ENCODE assay signal across 29 cellular contexts in the genomic region with DNA sequence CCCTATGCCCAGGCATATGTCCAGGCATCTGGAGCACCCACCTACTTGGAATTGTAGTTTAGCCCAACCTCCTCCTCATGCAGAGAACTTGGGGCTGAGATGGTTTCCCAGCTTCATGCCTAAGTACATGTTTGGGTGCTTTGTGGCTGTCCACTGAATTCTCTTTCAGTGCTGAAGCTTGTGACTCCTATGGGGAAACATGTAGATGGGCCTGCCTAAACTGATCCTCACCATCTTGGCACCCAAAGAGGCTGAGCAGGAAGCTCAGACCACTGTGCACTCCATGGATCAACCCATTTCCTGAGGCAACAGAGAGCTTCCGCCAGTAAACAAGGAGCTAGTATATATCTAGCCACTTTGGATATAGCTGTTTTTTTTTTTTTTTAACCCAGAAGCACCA.
"Had no signal": no experiment of that assay in that cellular context is flagged by ENCODE, and none has a peak within 500 bp of the region (broad histone marks: within the 10 kb centered on the region; RNA-seq: fewer than 3 reads in every experiment).

No MANE protein-coding gene starts in this region.

- ATAC-seq: activated CD4-positive, alpha-beta T cell treated with anti-CD3 and anti-CD28 coated beads for 36 hours; activated CD8-positive, alpha-beta memory T cell treated with anti-CD3 and anti-CD28 coated beads, Interleukin-2, amount 10 ng/mL, durations not matched to agents 7 days and 5 days; activated CD8-positive, alpha-beta T cell treated with anti-CD3 and anti-CD28 coated beads, Interleukin-2, amount 10 ng/mL, durations not matched to agents 7 days and 5 days; activated naive CD8-positive, alpha-beta T cell treated with anti-CD3 and anti-CD28 coated beads, Interleukin-2, amount 50 U/mL, for 24 hours; body of pancreas; gastroesophageal sphincter had no signal

- DNase-seq: activated CD4-positive, alpha-beta memory T cell treated with anti-CD3 and anti-CD28 coated beads for 36 hours; activated CD4-positive, alpha-beta T cell treated with anti-CD3 and anti-CD28 coated beads for 36 hours; activated CD4-positive, alpha-beta T cell treated with anti-CD3 and anti-CD28 coated beads, Interleukin-2, amount 10 ng/mL, durations not matched to agents 24 days and 14 days; activated CD4-positive, CD25-positive, alpha-beta regulatory T cell; activated CD4-positive, CD25-positive, alpha-beta regulatory T cell treated with anti-CD3 and anti-CD28 coated beads, Interleukin-2, amount 50 U/mL, for 72 hours; activated CD8-positive, alpha-beta memory T cell treated with anti-CD3 and anti-CD28 coated beads, Interleukin-2, amount 10 ng/mL, durations not matched to agents 7 days and 5 days; activated CD8-positive, alpha-beta memory T cell treated with anti-CD3 and anti-CD28 coated beads, Interleukin-2, amount 50 U/mL, for 4 hours; activated CD8-positive, alpha-beta T cell treated with anti-CD3 and anti-CD28 coated beads, Interleukin-2, amount 10 ng/mL, durations not matched to agents 7 days and 5 days; activated effector memory CD4-positive, alpha-beta T cell treated with anti-CD3 and anti-CD28 coated beads, Interleukin-2, amount 50 U/mL, for 16 hours; activated naive CD4-positive, alpha-beta T cell treated with anti-CD3 and anti-CD28 coated beads for 36 hours; activated naive CD8-positive, alpha-beta T cell treated with anti-CD3 and anti-CD28 coated beads for 36 hours; activated naive CD8-positive, alpha-beta T cell treated with anti-CD3 and anti-CD28 coated beads, Interleukin-2, amount 50 U/mL, for 24 hours; activated T-cell treated with anti-CD3 and anti-CD28 coated beads, Interleukin-2, amount 50 U/mL, for 1 hour; activated T-cell treated with anti-CD3 and anti-CD28 coated beads, Interleukin-2, amount 50 U/mL, for 48 hours; adrenal gland; amygdala; aorta; body of pancreas; central memory CD4-positive, alpha-beta T cell; cerebellar nuclear complex; colonic mucosa; effector CD8-positive, alpha-beta T cell; erythroblast; foreskin melanocyte; T-helper 2 cell had no signal

- FAIRE-seq: endothelial cell of umbilical vein had no signal

- H3K27ac ChIP-seq: adrenal gland, body of pancreas, cardiac muscle cell, colonic mucosa, esophagus muscularis mucosa, gastroesophageal sphincter had no signal

- H3K4me1 ChIP-seq: adrenal gland, body of pancreas, colonic mucosa, esophagus muscularis mucosa, gastroesophageal sphincter had no signal

- H3K9me3 ChIP-seq: adrenal gland, body of pancreas, colonic mucosa, esophagus muscularis mucosa, gastroesophageal sphincter had no signal

- H3K27me3 ChIP-seq: adrenal gland, body of pancreas, cardiac muscle cell, colonic mucosa, esophagus muscularis mucosa, gastroesophageal sphincter had no signal

- H3K36me3 ChIP-seq: adrenal gland, cardiac muscle cell, colonic mucosa, esophagus muscularis mucosa, gastroesophageal sphincter had no signal

- H3K4me3 ChIP-seq: adrenal gland, body of pancreas, cardiac muscle cell, colonic mucosa, esophagus muscularis mucosa, gastroesophageal sphincter had no signal
